ENCODE assay signal across 12 cellular contexts in genomic region chr16:913817-914440, GRCh38. TPM values are rescaled to one million over a fixed set of nuclear protein-coding genes. Genes with fewer than 3 reads are reported as not detected.
DNase-seq lines count a peak whose midpoint lies in the region; ATAC-seq and TF ChIP-seq lines count a peak whose summit lies in the region.
"Had no signal": no experiment of that assay in that cellular context is flagged by ENCODE, and none has a peak within 500 bp of the region (broad histone marks: within the 10 kb centered on the region; RNA-seq: fewer than 3 reads in every experiment).

No MANE protein-coding gene starts in this region.

- peak overlapping the region; percentile 46 for H3K4me2 ChIP-seq in BLaER1

- ATAC-seq in RWPE2 (ENCODE audit: low read depth) (no peak), upper lobe of right lung (no peak), gastroesophageal sphincter (no peak)
- ATAC-seq: CD8-positive, alpha-beta T cell had no signal

- TF ChIP-seq EP300 in gastroesophageal sphincter (IDR thresholded peaks at IDR 0.05) = no peak

- H3K27ac ChIP-seq in BLaER1 (peak overlapping the region; percentile 55; the same call in 1 of the 2 replicates), RWPE2 (ENCODE audit: poor library complexity, severe bottlenecking) (no peak overlapping the region), dorsolateral prefrontal cortex (peak overlapping the region; percentile 79 to 100 (median 97)), substantia nigra (ENCODE audit: low read depth, low read length, poor library complexity, severe bottlenecking) (peak overlapping the region; percentile 99), upper lobe of right lung (no peak overlapping the region), gastroesophageal sphincter (no peak overlapping the region)
- H3K27ac ChIP-seq: GM23248 had no signal

- H3K9ac ChIP-seq in BLaER1 = no peak overlapping the region
- H3K9ac ChIP-seq: GM23248 had no signal

- H3K9me3 ChIP-seq in BLaER1 (0 out of 2 replicates have a peak, but pooled peaks cover 6% of the 10 kb centered on the region), RWPE2 (ENCODE audit: severe bottlenecking) (no peaks in the 10 kb centered on the region), upper lobe of right lung (no peaks in the 10 kb centered on the region), gastroesophageal sphincter (no peaks in the 10 kb centered on the region)

- H3K36me3 ChIP-seq in BLaER1 (peaks cover 24% of the 10 kb centered on the region), RWPE2 (ENCODE audit: low read depth) (no peaks in the 10 kb centered on the region), upper lobe of right lung (no peaks in the 10 kb centered on the region), gastroesophageal sphincter (peaks cover 0 to 60% of the 10 kb centered on the region in 2 donors), H7 (replicated peaks; ENCODE audit: control insufficient read depth, insufficient read depth, low read length) (no peaks in the 10 kb centered on the region)

- H3K27me3 ChIP-seq in BLaER1 (no peaks in the 10 kb centered on the region), RWPE2 (ENCODE audit: insufficient read depth, poor library complexity, severe bottlenecking) (no peaks in the 10 kb centered on the region), dorsolateral prefrontal cortex (no peaks in the 10 kb centered on the region), upper lobe of right lung (no peaks in the 10 kb centered on the region), gastroesophageal sphincter (no peaks in the 10 kb centered on the region), H7 (ENCODE audit: control insufficient read depth, insufficient read depth, low read length) (no peaks in the 10 kb centered on the region)

- H3K4me1 ChIP-seq in BLaER1 = peaks cover 45% of the 10 kb centered on the region
- H3K4me1 ChIP-seq in RWPE2 (ENCODE audit: insufficient read depth, poor library complexity, severe bottlenecking) = no peaks in the 10 kb centered on the region
- H3K4me1 ChIP-seq in upper lobe of right lung = no peaks in the 10 kb centered on the region
- peaks cover 0 to 7% (median 0%) of the 10 kb centered on the region in 3 donors for H3K4me1 ChIP-seq in gastroesophageal sphincter

- intact Hi-C loops in dorsolateral prefrontal cortex (cut with DNase I) = loop anchor here (2.0 to 10.0 kb wide), 4 partner anchors 63 to 133 kb away; partner anchors contain the start of gene SOX8 (in 1 of the 2)
- intact Hi-C loops in upper lobe of right lung (cut with DNase I) = no loop called here

- DNase-seq in RWPE2 (ENCODE audit: low spot score) (peak; percentile 59), dorsolateral prefrontal cortex (no peak), substantia nigra (lab: John Stamatoyannopoulos, UW) (no peak), upper lobe of right lung (no peak), H7 (no peak)
- DNase-seq: DMS153, DMS79 treated with DMSO at 0.1 percent for 48 hours, H9 had no signal

- H4K20me1 ChIP-seq in BLaER1 = 0 out of 2 replicates have a peak, but pooled peaks cover 3% of the 10 kb centered on the region

- TF ChIP-seq CTCF in RWPE2 (IDR thresholded peaks at IDR 0.05; ENCODE audit: poor library complexity, severe bottlenecking) = no peak
- TF ChIP-seq CTCF in dorsolateral prefrontal cortex (IDR thresholded peaks at IDR 0.05 in 54 of 56, conservative IDR thresholded peaks at IDR 0.05 in 2 of 56; ENCODE audit: low read depth in 1 of 56, partially characterized antibody in 56 of 56) = no peak
- no peak for TF ChIP-seq CTCF in upper lobe of right lung (IDR thresholded peaks at IDR 0.05)
- no peak for TF ChIP-seq CTCF in gastroesophageal sphincter (IDR thresholded peaks at IDR 0.05)

- no peak overlapping the region for H3K4me3 ChIP-seq in BLaER1
- H3K4me3 ChIP-seq in RWPE2 (ENCODE audit: severe bottlenecking) = no peak overlapping the region
- peak overlapping the region in 6 of 59 donors; percentile 0 to 33 (median 24) for H3K4me3 ChIP-seq in dorsolateral prefrontal cortex
- H3K4me3 ChIP-seq in upper lobe of right lung = no peak overlapping the region
- H3K4me3 ChIP-seq in gastroesophageal sphincter = no peak overlapping the region
- no peak overlapping the region for H3K4me3 ChIP-seq in H7 (ENCODE audit: insufficient read depth, low read depth, low read length)
- H3K4me3 ChIP-seq: GM23248 had no signal

- no peak for TF ChIP-seq POLR2A in gastroesophageal sphincter (IDR thresholded peaks at IDR 0.05)

- WGBS in gastroesophageal sphincter (ENCODE audit: low coverage in 1 of 2), 2 donors = 87 to 88% methylated on average over 3 to 17 of the region's 26 CpGs

RNA-seq across cellular contexts. Expression of gene LMF1, which starts 56.9 kb away (rescaled TPM):
- 10 to 100 TPM; 26.2 to 68.7 (median 45.4) TPM for total RNA-seq in dorsolateral prefrontal cortex
- total RNA-seq in upper lobe of right lung = 19.0 TPM
- total RNA-seq in gastroesophageal sphincter = 10 to 100 TPM; 13.7 to 57.3 (median 20.9) TPM
- total RNA-seq in H7 (2014; rRNA removed; shearing (Covaris generic)) = 7.1 and 9.5 TPM in 2 replicates

Comparison
In these comparisons a context has a peak if more than half of its experiments do, and no peak if none do; other contexts are left out.
1. H3K27ac ChIP-seq: peak in BLaER1 (single experiment), dorsolateral prefrontal cortex (59 of 59) and substantia nigra (single experiment); none in RWPE2 (single experiment), upper lobe of right lung (single experiment) and gastroesophageal sphincter (0 of 4).